In the genomic region with DNA sequence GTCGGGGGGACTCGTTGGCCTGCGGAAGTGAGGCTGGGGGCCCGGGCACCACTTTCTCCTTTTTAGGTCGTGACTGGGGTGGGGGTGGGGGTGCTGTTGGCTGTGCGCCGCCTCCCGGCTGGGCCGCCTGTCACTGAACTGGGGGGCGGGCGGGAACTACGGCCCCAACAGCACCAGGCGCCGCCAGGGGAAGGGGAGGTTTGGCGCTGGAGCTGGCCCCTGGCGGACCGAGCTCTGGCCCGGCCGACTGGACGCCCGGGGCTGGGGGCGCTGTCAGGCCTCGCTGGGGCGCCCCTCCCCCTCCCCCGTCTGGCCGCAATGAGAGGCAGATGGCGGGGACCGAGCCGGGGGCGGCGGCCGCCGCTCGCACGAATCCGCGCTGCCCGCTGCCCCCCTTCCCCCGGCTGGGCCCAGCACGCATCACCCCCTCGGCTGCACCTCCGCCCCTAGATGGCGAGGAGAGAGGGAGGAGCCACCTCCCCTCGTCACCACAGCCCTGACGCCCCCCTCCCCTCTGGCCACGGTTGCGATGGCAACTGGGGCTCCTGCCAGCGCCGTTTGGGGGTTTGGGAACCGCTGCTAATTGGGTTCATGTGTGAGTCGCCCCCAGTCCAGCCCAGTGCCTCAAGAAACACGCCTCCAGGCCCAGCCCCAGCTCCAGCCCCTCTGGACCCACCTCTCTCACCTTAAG, we compare ENCODE assay signal across 1 cellular context.
TF ChIP-seq lines count a peak whose summit lies in the region.

No MANE protein-coding gene starts in this region.

TF ChIP-seq in endothelial cell of umbilical vein, 7 proteins besides CTCF, POLR2A, EP300 and RAD21 (continued from another document):
- TF ChIP-seq, protein P1, sequence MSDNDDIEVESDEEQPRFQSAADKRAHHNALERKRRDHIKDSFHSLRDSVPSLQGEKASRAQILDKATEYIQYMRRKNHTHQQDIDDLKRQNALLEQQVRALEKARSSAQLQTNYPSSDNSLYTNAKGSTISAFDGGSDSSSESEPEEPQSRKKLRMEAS (IDR thresholded peaks at IDR 0.05; ENCODE audit: insufficient read depth, insufficient read length): no peak
- TF ChIP-seq FOS (IDR thresholded peaks at IDR 0.05; ENCODE audit: borderline replicate concordance, insufficient read depth, low read length): no peak
